In genomic region chr20:50516180-50516934, GRCh38 we compare ENCODE assay signal across 8 cellular contexts. TPM values are rescaled to one million over a fixed set of nuclear protein-coding genes. Genes with fewer than 3 reads are reported as not detected.
A peak's percentile ranks its signal among the peaks of the same experiment; 100 is the strongest.
DNase-seq lines count a peak whose midpoint lies in the region; ATAC-seq and TF ChIP-seq lines count a peak whose summit lies in the region.

No MANE protein-coding gene starts in this region.

- no peak overlapping the region for H3K18ac ChIP-seq in trophoblast cell (ENCODE audit: low read length)

- no peak overlapping the region for H2BK12ac ChIP-seq in trophoblast cell (ENCODE audit: low read length)

- no peaks in the 10 kb centered on the region; the same call in 1 of the 2 replicates for H3F3A ChIP-seq in SU-DHL-6 (ENCODE audit: insufficient read depth)

- in situ Hi-C loops in GM18951 (cut with MboI; ENCODE audit: low sequenced_read_pairs, unreplicated experiment) = no loop called here

- H3K4me3 ChIP-seq in SU-DHL-6 (ENCODE audit: insufficient read depth, low read length, poor library complexity, severe bottlenecking) (no peak overlapping the region), skeletal muscle satellite cell (ENCODE audit: low read length) (no peak overlapping the region), trophoblast cell (ENCODE audit: low read depth, low read length) (no peak overlapping the region)

- no peak overlapping the region for H4K12ac ChIP-seq in trophoblast cell (ENCODE audit: low read depth, low read length)

- no peak overlapping the region for H4K91ac ChIP-seq in trophoblast cell (ENCODE audit: low read depth, low read length)

- TF ChIP-seq CTCF in SU-DHL-6 (IDR thresholded peaks at IDR 0.05; ENCODE audit: insufficient read depth, low read length, poor library complexity, severe bottlenecking) = no peak

- peaks cover 46% of the 10 kb centered on the region for H4K20me1 ChIP-seq in SU-DHL-6 (ENCODE audit: low read depth, low read length)

- H3K4me2 ChIP-seq in SU-DHL-6 (ENCODE audit: low read depth, low read length, poor library complexity, severe bottlenecking) (peak overlapping the region; percentile 6), skeletal muscle satellite cell (ENCODE audit: low read length) (peak overlapping the region; percentile 19), trophoblast cell (ENCODE audit: low read length) (no peak overlapping the region)

- no peak overlapping the region for H2BK5ac ChIP-seq in trophoblast cell (ENCODE audit: low read depth, low read length, poor library complexity)

- no peaks in the 10 kb centered on the region for H3K79me1 ChIP-seq in trophoblast cell (ENCODE audit: low read length)

- WGBS in trophoblast cell (ENCODE audit: extremely low coverage, insufficient coverage, insufficient read length) = no CpG with 5 or more reads among the region's 5 CpGs

- H3K79me2 ChIP-seq in SU-DHL-6 (ENCODE audit: insufficient read depth, low read length) (peaks cover 48% of the 10 kb centered on the region), trophoblast cell (ENCODE audit: control insufficient read depth, insufficient read depth, low read length, poor library complexity) (peaks cover 2% of the 10 kb centered on the region)

- H4K8ac ChIP-seq in trophoblast cell (ENCODE audit: low read depth, low read length) = no peak overlapping the region

- H3K9me3 ChIP-seq in SU-DHL-6 (ENCODE audit: insufficient read depth, low read length) (no peaks in the 10 kb centered on the region), skeletal muscle satellite cell (replicated peaks; ENCODE audit: low read length) (no peaks in the 10 kb centered on the region), trophoblast cell (ENCODE audit: insufficient read depth, low read depth, low read length) (no peaks in the 10 kb centered on the region)

- no peaks in the 10 kb centered on the region; the same call in 1 of the 2 replicates for H3K27me3 ChIP-seq in SU-DHL-6 (ENCODE audit: low read length)
- no peaks in the 10 kb centered on the region for H3K27me3 ChIP-seq in skeletal muscle satellite cell (ENCODE audit: control insufficient read depth, insufficient read depth, low read length)
- no peaks in the 10 kb centered on the region for H3K27me3 ChIP-seq in trophoblast cell (ENCODE audit: insufficient read depth, low read length)

- peak; percentile 22 for TF ChIP-seq POLR2A in GM18951 (IDR thresholded peaks at IDR 0.05; ENCODE audit: extremely low read depth, insufficient read depth, insufficient read length)

- H2AFZ ChIP-seq in SU-DHL-6 (ENCODE audit: low read depth, low read length, severe bottlenecking) (no peak overlapping the region), trophoblast cell (ENCODE audit: insufficient read depth, low read length, poor library complexity) (no peak overlapping the region)

- no peak overlapping the region for H3K14ac ChIP-seq in trophoblast cell (ENCODE audit: low read length)

- no peaks in the 10 kb centered on the region for H3K9me2 ChIP-seq in SU-DHL-6 (replicated peaks; ENCODE audit: insufficient read depth, low read length)

- no peak overlapping the region for H3K23ac ChIP-seq in trophoblast cell (ENCODE audit: low read length)

- no peak overlapping the region for H2BK120ac ChIP-seq in trophoblast cell (ENCODE audit: insufficient read depth, low read length, poor library complexity)

- H3K4ac ChIP-seq in trophoblast cell (ENCODE audit: low read depth, low read length) = no peak overlapping the region

- H3K36me3 ChIP-seq in SU-DHL-6 (ENCODE audit: low read length) (no peaks in the 10 kb centered on the region), skeletal muscle satellite cell (ENCODE audit: insufficient read depth, low read length) (peaks cover 11% of the 10 kb centered on the region), trophoblast cell (ENCODE audit: control insufficient read depth in 1 of 2, insufficient read depth in 2 of 2, low read length in 2 of 2) (peaks cover 2% of the 10 kb centered on the region in 2 experiments)

- H3K9ac ChIP-seq in SU-DHL-6 (ENCODE audit: low read length) (no peak overlapping the region), skeletal muscle satellite cell (ENCODE audit: low read depth, low read length) (no peak overlapping the region), trophoblast cell (ENCODE audit: low read length) (no peak overlapping the region)

- no peak overlapping the region for H2AK5ac ChIP-seq in trophoblast cell (ENCODE audit: low read length)

- H3K27ac ChIP-seq in SU-DHL-6 (ENCODE audit: low read depth, low read length) = no peak overlapping the region
- no peak overlapping the region for H3K27ac ChIP-seq in trophoblast cell (ENCODE audit: low read depth, low read length)

- DNase-seq in NCI-H2171 treated with DMSO at 0.1 percent for 48 hours (lab: John Stamatoyannopoulos, UW) (no peak), HPDE6-E6E7 (ENCODE audit: extremely low spot score) (no peak), trophoblast cell (no peak)

- peaks cover 82% of the 10 kb centered on the region for H3K4me1 ChIP-seq in skeletal muscle satellite cell (ENCODE audit: control insufficient read depth, insufficient read depth, low read length)
- H3K4me1 ChIP-seq in trophoblast cell (ENCODE audit: control insufficient read depth in 1 of 2, insufficient read depth in 2 of 2, low read length in 2 of 2) = peaks cover 0 to under 1% of the 10 kb centered on the region in 2 experiments

- ATAC-seq in HG02981 (IDR thresholded peaks at IDR 0.05; ENCODE audit: unreplicated experiment) (peak; percentile 41), GM21367 (IDR thresholded peaks at IDR 0.05; ENCODE audit: unreplicated experiment) (no peak)

RNA-seq across cellular contexts. Expression of gene PTPN1, which starts 6.2 kb away (rescaled TPM):
- 51.5 and 58.8 TPM in 2 replicates for total RNA-seq in skeletal muscle satellite cell (2012; rRNA removed)
- polyA plus RNA-seq in trophoblast cell (2013) = 27.0 and 27.9 TPM in 2 replicates
